Comparison of ENCODE assay signal across 22 cellular contexts in genomic region chr5:82339744-82340143, GRCh38.
"Had no signal": no experiment of that assay in that cellular context is flagged by ENCODE, and none has a peak within 500 bp of the region (broad histone marks: within the 10 kb centered on the region; RNA-seq: fewer than 3 reads in every experiment).

No MANE protein-coding gene starts in this region.

- FAIRE-seq: islet of Langerhans, urothelium cell line had no signal

- H3K36me3 ChIP-seq: gastroesophageal sphincter, heart left ventricle, ovary, prostate gland, right atrium auricular region, tibial nerve had no signal

- H3K27me3 ChIP-seq: body of pancreas, gastroesophageal sphincter, heart left ventricle, ovary, right atrium auricular region, tibial nerve had no signal

- DNase-seq: activated CD4-positive, alpha-beta memory T cell treated with anti-CD3 and anti-CD28 coated beads, Interleukin-2, amount 10 ng/mL, durations not matched to agents 7 days and 5 days; activated CD4-positive, alpha-beta T cell treated with anti-CD3 and anti-CD28 coated beads, Interleukin-2, amount 10 ng/mL, durations not matched to agents 24 days and 14 days; activated effector memory CD4-positive, alpha-beta T cell treated with Interleukin-2 at 50 U/mL for 16 hours; activated naive CD4-positive, alpha-beta T cell treated with anti-CD3 and anti-CD28 coated beads for 36 hours; activated T-cell treated with anti-CD3 and anti-CD28 coated beads, Interleukin-2, amount 50 U/mL, for 72 hours; amygdala; body of pancreas; effector CD8-positive, alpha-beta T cell; erythroblast; heart left ventricle; naive thymus-derived CD8-positive, alpha-beta T cell; ovary; stimulated activated CD4-positive, alpha-beta T cell treated with anti-CD3 and anti-CD28 coated beads, Interleukin-12 subunit alpha, Interleukin-12 subunit beta, amount 100 ng/mL, for 4 hours; substantia nigra had no signal

- H3K4me1 ChIP-seq: prostate gland had no signal

- H3K9me3 ChIP-seq: body of pancreas, gastroesophageal sphincter, heart left ventricle, ovary, prostate gland, right atrium auricular region, tibial nerve had no signal

- H3K27ac ChIP-seq: body of pancreas, gastroesophageal sphincter, ovary, prostate gland, right atrium auricular region, tibial nerve, VCaP had no signal

- H3K4me3 ChIP-seq: body of pancreas, gastroesophageal sphincter, heart left ventricle, ovary, prostate gland, right atrium auricular region, tibial nerve had no signal

- ATAC-seq: activated CD4-positive, CD25-positive, alpha-beta regulatory T cell treated with anti-CD3 and anti-CD28 coated beads, Interleukin-2, amount 50 U/mL, for 24 hours; activated T-cell treated with anti-CD3 and anti-CD28 coated beads, Interleukin-2, amount 50 U/mL, for 72 hours; body of pancreas; gastroesophageal sphincter; heart left ventricle; naive thymus-derived CD8-positive, alpha-beta T cell had no signal
